17 cellular contexts compared by ENCODE assay signal in the genomic region with DNA sequence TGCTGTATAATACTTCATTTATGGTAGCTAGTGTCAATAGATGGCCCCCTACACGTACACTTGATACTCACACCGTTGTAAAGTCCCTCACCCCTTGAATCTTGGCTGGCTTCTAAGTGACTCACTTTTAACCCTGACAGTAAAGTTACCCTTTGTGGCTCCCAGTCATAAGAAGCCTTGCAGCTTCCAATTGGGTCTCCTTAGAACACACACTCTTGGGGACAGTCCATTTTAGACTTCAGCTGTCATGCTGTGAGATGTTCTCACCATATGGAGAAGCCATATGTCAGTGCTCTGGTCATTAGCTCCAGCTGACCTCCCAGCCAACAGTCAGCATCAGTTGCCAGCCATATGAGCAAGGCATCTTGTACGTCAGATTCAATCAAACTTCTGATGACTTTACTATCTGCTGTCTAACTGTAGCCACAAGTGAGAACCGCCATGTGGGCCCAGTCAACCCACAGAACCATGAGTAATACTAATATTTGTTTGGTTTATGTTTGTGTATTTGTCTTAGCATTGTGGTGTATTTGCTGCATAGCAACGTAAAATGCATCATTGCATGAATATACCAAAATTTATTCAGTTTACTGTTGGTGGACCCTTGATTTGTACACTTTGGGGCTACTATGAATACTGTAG.
A peak's percentile ranks its signal among the peaks of the same experiment; 100 is the strongest.
DNase-seq lines count a peak whose midpoint lies in the region; ATAC-seq and TF ChIP-seq lines count a peak whose summit lies in the region.
"Had no signal": no experiment of that assay in that cellular context is flagged by ENCODE, and none has a peak within 500 bp of the region (broad histone marks: within the 10 kb centered on the region; RNA-seq: fewer than 3 reads in every experiment).

No MANE protein-coding gene starts in this region.

- H3K36me3 Mint-ChIP-seq in activated CD4-positive, alpha-beta memory T cell treated with anti-CD3 and anti-CD28 coated beads for 36 hours: peaks cover 20% of the 10 kb centered on the region

- H3K27ac Mint-ChIP-seq in activated CD4-positive, alpha-beta memory T cell treated with anti-CD3 and anti-CD28 coated beads for 36 hours: peak overlapping the region; percentile 54

- no peaks in the 10 kb centered on the region for H3K9me3 ChIP-seq in gastroesophageal sphincter
- H3K9me3 ChIP-seq: SJSA1 had no signal

- CTCF ChIA-PET in activated CD4-positive, alpha-beta memory T cell treated with anti-CD3 and anti-CD28 coated beads for 36 hours (lab: Charles Lee): interaction anchor here (1.3 to 3.8 kb wide), 4 partner anchors 67 to 126 kb away, joined by 3 to 33 read pairs (median 9); no protein-coding TSS in a partner anchor

- no peaks in the 10 kb centered on the region for H3K27me3 ChIP-seq in gastroesophageal sphincter
- H3K27me3 ChIP-seq: SJSA1, stomach had no signal

- TF ChIP-seq POLR2A in gastroesophageal sphincter (IDR thresholded peaks at IDR 0.05): no peak

- H3K27ac ChIP-seq in gastroesophageal sphincter: no peak overlapping the region
- H3K27ac ChIP-seq: C4-2B, SJSA1, stomach had no signal

- intact Hi-C loops in activated CD4-positive, alpha-beta memory T cell treated with anti-CD3 and anti-CD28 coated beads for 36 hours (cut with micrococcal nuclease): loop anchor here (1.0 to 5.0 kb wide), 4 partner anchors 69 to 349 kb away; a partner anchor contains a TSS

- DNase-seq in DMS 273 treated with DMSO at 0.1 percent for 48 hours (lab: John Stamatoyannopoulos, UW) (peak; percentile 76), HFF-Myc (ENCODE audit: extremely low read depth, low read depth) (peak; percentile 4), fibroblast of pulmonary artery (ENCODE audit: low read depth) (peak; percentile 24), GM19238 (ENCODE audit: insufficient read length, low spot score) (no peak), SHP77 treated with DMSO at 0.1 percent for 48 hours (lab: John Stamatoyannopoulos, UW) (no peak)
- DNase-seq in activated CD4-positive, alpha-beta memory T cell treated with anti-CD3 and anti-CD28 coated beads for 36 hours: peak; percentile 25
- DNase-seq: activated CD4-positive, alpha-beta T cell treated with anti-CD3 and anti-CD28 coated beads for 1 hour; hypothalamus; NCI-H510A treated with DMSO at 0.1 percent for 48 hours; occipital lobe; stimulated activated CD4-positive, alpha-beta T cell treated with anti-CD3 and anti-CD28 coated beads, Interleukin-2, amount 100 ng/mL, for 24 hours; stomach had no signal

- no peaks in the 10 kb centered on the region for H3K27me3 Mint-ChIP-seq in activated CD4-positive, alpha-beta memory T cell treated with anti-CD3 and anti-CD28 coated beads for 36 hours

- 77% methylated on average over 5 of the region's 5 CpGs for WGBS in gastroesophageal sphincter (ENCODE audit: low coverage in 1 of 2), 2 donors

- H3K36me3 ChIP-seq in gastroesophageal sphincter: peaks cover 0 to 9% of the 10 kb centered on the region in 2 donors
- H3K36me3 ChIP-seq: SJSA1 had no signal

- H3K4me1 Mint-ChIP-seq in activated CD4-positive, alpha-beta memory T cell treated with anti-CD3 and anti-CD28 coated beads for 36 hours (ENCODE audit: low read depth): peaks cover 41% of the 10 kb centered on the region

- peaks cover 13% of the 10 kb centered on the region for H3K9me3 Mint-ChIP-seq in activated CD4-positive, alpha-beta memory T cell treated with anti-CD3 and anti-CD28 coated beads for 36 hours

- TF ChIP-seq CTCF in HFF-Myc (IDR thresholded peaks at IDR 0.05; ENCODE audit: low read depth, low read length, missing control alignments) (no peak), fibroblast of pulmonary artery (IDR thresholded peaks at IDR 0.05; ENCODE audit: low read length, missing control alignments) (no peak), gastroesophageal sphincter (IDR thresholded peaks at IDR 0.05) (no peak)

- TF ChIP-seq EP300 in gastroesophageal sphincter (IDR thresholded peaks at IDR 0.05): no peak

- POLR2A ChIA-PET in activated CD4-positive, alpha-beta memory T cell treated with anti-CD3 and anti-CD28 coated beads for 36 hours (lab: Charles Lee): no interaction called here

- no peak overlapping the region for H3K4me3 Mint-ChIP-seq in activated CD4-positive, alpha-beta memory T cell treated with anti-CD3 and anti-CD28 coated beads for 36 hours

- H3K4me3 ChIP-seq in HFF-Myc (replicated peaks; ENCODE audit: low read depth, low read length) (no peak overlapping the region), fibroblast of pulmonary artery (replicated peaks; ENCODE audit: low read depth, low read length) (no peak overlapping the region), gastroesophageal sphincter (no peak overlapping the region)
- H3K4me3 ChIP-seq: lung, SJSA1, stomach had no signal

- peaks cover 0 to 14% (median 5%) of the 10 kb centered on the region in 3 donors for H3K4me1 ChIP-seq in gastroesophageal sphincter

- ATAC-seq in gastroesophageal sphincter (no peak), GM18519 (IDR thresholded peaks at IDR 0.05; ENCODE audit: low FRiP score, unreplicated experiment) (no peak)

Comparison
In these comparisons a context has a peak if more than half of its experiments do, and no peak if none do; other contexts are left out.
1. DNase-seq: peak in DMS 273 treated with DMSO at 0.1 percent for 48 hours (single experiment), HFF-Myc (single experiment), activated CD4-positive, alpha-beta memory T cell treated with anti-CD3 and anti-CD28 coated beads for 36 hours (single experiment) and fibroblast of pulmonary artery (single experiment); none in GM19238 (single experiment) and SHP77 treated with DMSO at 0.1 percent for 48 hours (single experiment).